Comparison of ENCODE assay signal across 21 cellular contexts in genomic region chr7:20793258-20793657, GRCh38. TPM values are rescaled to one million over a fixed set of nuclear protein-coding genes. Genes with fewer than 3 reads are reported as not detected.
A peak's percentile ranks its signal among the peaks of the same experiment; 100 is the strongest.
DNase-seq lines count a peak whose midpoint lies in the region; ATAC-seq, FAIRE-seq and TF ChIP-seq lines count a peak whose summit lies in the region.
"Had no signal": no experiment of that assay in that cellular context is flagged by ENCODE, and none has a peak within 500 bp of the region (broad histone marks: within the 10 kb centered on the region; RNA-seq: fewer than 3 reads in every experiment).

No MANE protein-coding gene starts in this region.

- H3K27ac ChIP-seq in K562 (ENCODE audit: extremely low read depth, low read depth, low read length) (no peak overlapping the region), SJCRH30 (no peak overlapping the region)
- H3K27ac ChIP-seq: esophagus squamous epithelium, KMS-11, uterus had no signal

- no peak for TF ChIP-seq CTCF in K562 (IDR thresholded peaks at IDR 0.05 in 2 of 3, conservative IDR thresholded peaks at IDR 0.05 in 1 of 3; ENCODE audit: insufficient read depth in 2 of 3, low read depth in 1 of 3, low read length in 3 of 3)
- TF ChIP-seq CTCF in nephron progenitor cell (IDR thresholded peaks at IDR 0.05) = no peak

- H4K20me1 ChIP-seq in K562 (replicated peaks; ENCODE audit: control insufficient read depth, insufficient read depth, low read length) = no peaks in the 10 kb centered on the region; the same call in 1 of the 2 replicates

- no peaks in the 10 kb centered on the region for H3K9me1 ChIP-seq in K562 (ENCODE audit: control insufficient read depth, insufficient read depth, low read length)

- CTCF ChIA-PET in K562 (lab: Yijun Ruan, JAX; ENCODE audit: low intra/inter-chr PET ratio) = no interaction called here

- TF ChIP-seq EP300 in Ishikawa (IDR thresholded peaks at IDR 0.05; ENCODE audit: borderline replicate concordance) (peak; percentile 97), K562 (IDR thresholded peaks at IDR 0.05; ENCODE audit: low read length) (no peak)

- no peak overlapping the region for H3K27ac Mint-ChIP-seq in nephron progenitor cell
- H3K27ac Mint-ChIP-seq: activated CD4-positive, alpha-beta memory T cell treated with anti-CD3 and anti-CD28 coated beads for 36 hours; activated T-cell treated with anti-CD3 and anti-CD28 coated beads, Interleukin-2, amount 50 U/mL, for 24 hours had no signal

- no peak for TF ChIP-seq POLR2A in K562 (conservative IDR thresholded peaks at IDR 0.05)

- TF ChIP-seq RAD21 in Ishikawa (IDR thresholded peaks at IDR 0.05; ENCODE audit: low read depth) = peak; percentile 23; the same call in 1 of the 2 replicates
- no peak for TF ChIP-seq RAD21 in K562 (CRISPR knock-in tag; conservative IDR thresholded peaks at IDR 0.05 in 1 of 2, IDR thresholded peaks at IDR 0.05 in 1 of 2)

- H3K4me3 Mint-ChIP-seq in nephron progenitor cell = peak overlapping the region; percentile 68
- H3K4me3 Mint-ChIP-seq: activated CD4-positive, alpha-beta memory T cell treated with anti-CD3 and anti-CD28 coated beads for 36 hours; activated naive CD4-positive, alpha-beta T cell treated with anti-CD3 and anti-CD28 coated beads, Interleukin-2, amount 10 ng/mL, durations not matched to agents 7 days and 5 days; activated T-cell treated with anti-CD3 and anti-CD28 coated beads, Interleukin-2, amount 50 U/mL, for 24 hours had no signal

- H2AFZ ChIP-seq in K562 (ENCODE audit: low read depth, low read length) = peak overlapping the region; percentile 56

- FAIRE-seq in GM18507 (lab: Jason Lieb, UNC) = peak; percentile 36
- no peak for FAIRE-seq in K562 (lab: Jason Lieb, UNC)
- FAIRE-seq: GM19239, small intestine had no signal

- H3K9me3 Mint-ChIP-seq in nephron progenitor cell = no peaks in the 10 kb centered on the region
- H3K9me3 Mint-ChIP-seq: activated naive CD4-positive, alpha-beta T cell treated with anti-CD3 and anti-CD28 coated beads, Interleukin-2, amount 10 ng/mL, durations not matched to agents 7 days and 5 days had no signal

- H3K4me3 ChIP-seq in K562 (no peak overlapping the region), SJCRH30 (no peak overlapping the region)
- H3K4me3 ChIP-seq: esophagus squamous epithelium, uterus had no signal

- H3K36me3 ChIP-seq in K562 (ENCODE audit: control insufficient read depth, insufficient read depth, low read length) (no peaks in the 10 kb centered on the region), SJCRH30 (no peaks in the 10 kb centered on the region)
- H3K36me3 ChIP-seq: esophagus squamous epithelium, uterus had no signal

- 0 out of 2 replicates have a peak overlapping the region, but pooled peaks have one; percentile 6 for H3K4me2 ChIP-seq in K562 (ENCODE audit: insufficient read depth, low read length)
- H3K4me2 ChIP-seq: KMS-11 had no signal

- no peak for DNase-seq in GM18507 (ENCODE audit: extremely low spot score, insufficient read length, low read depth)
- DNase-seq in K562 (ENCODE audit: extremely low read depth in 1 of 4, low spot score in 3 of 4) = no peak
- no peak for DNase-seq in nephron progenitor cell
- no peak for DNase-seq in activated CD8-positive, alpha-beta memory T cell treated with anti-CD3 and anti-CD28 coated beads, Interleukin-2, amount 50 U/mL, for 48 hours
- DNase-seq in SJCRH30 = no peak
- DNase-seq: activated CD4-positive, alpha-beta memory T cell treated with anti-CD3 and anti-CD28 coated beads for 36 hours; activated naive CD4-positive, alpha-beta T cell treated with anti-CD3 and anti-CD28 coated beads, Interleukin-2, amount 10 ng/mL, durations not matched to agents 7 days and 5 days; activated T-cell treated with anti-CD3 and anti-CD28 coated beads, Interleukin-2, amount 50 U/mL, for 24 hours; cortex of kidney; esophagus squamous epithelium; naive B cell; posterior cingulate gyrus; small intestine; stimulated activated CD4-positive, alpha-beta T cell treated with anti-CD3 and anti-CD28 coated beads, Interleukin-4, amount 100 ng/mL, for 1 hour; uterus had no signal

- BruUV-seq in K562 (replicated peaks; lab: Mats Ljungman, UMichigan) = no TSS peak

- H3K36me3 Mint-ChIP-seq in nephron progenitor cell (ENCODE audit: low read depth) = no peaks in the 10 kb centered on the region

- ATAC-seq in K562 = no peak
- ATAC-seq in GM21447 (IDR thresholded peaks at IDR 0.05; ENCODE audit: unreplicated experiment) = no peak

- H3K9ac ChIP-seq in K562 (ENCODE audit: insufficient read depth in 1 of 2, low read depth in 2 of 2, low read length in 2 of 2) = no peak overlapping the region; a peak in 1 of 4 replicates
- H3K9ac ChIP-seq: KMS-11 had no signal

- H3K9me3 ChIP-seq in K562 (replicated peaks; ENCODE audit: control insufficient read depth, insufficient read depth, low read depth, low read length) (no peaks in the 10 kb centered on the region), SJCRH30 (replicated peaks) (no peaks in the 10 kb centered on the region)
- H3K9me3 ChIP-seq: esophagus squamous epithelium, uterus had no signal

- peaks cover 55% of the 10 kb centered on the region for H3K4me1 Mint-ChIP-seq in nephron progenitor cell

- in situ Hi-C loops in K562 (cut with MboI) = no loop called here

- POLR2A ChIA-PET in K562 (lab: Yijun Ruan, JAX) = no interaction called here

- peaks cover 96% of the 10 kb centered on the region for H3K27me3 Mint-ChIP-seq in nephron progenitor cell (ENCODE audit: low read depth, poor library complexity)

- intact Hi-C loops in K562 (cut with micrococcal nuclease) = loop anchor here (5.0 kb wide), 1 partner anchor 34 kb away; no protein-coding TSS in a partner anchor

- no peaks in the 10 kb centered on the region for H3K79me2 ChIP-seq in K562 (ENCODE audit: control insufficient read depth, insufficient read depth, low read length)

- peaks cover 16 to 35% of the 10 kb centered on the region in 2 experiments for H3K27me3 ChIP-seq in K562 (ENCODE audit: control insufficient read depth in 2 of 2, insufficient read depth in 2 of 2, low read length in 2 of 2)
- 0 out of 2 replicates have a peak, but pooled peaks cover 3% of the 10 kb centered on the region for H3K27me3 ChIP-seq in SJCRH30

- H3K4me1 ChIP-seq in K562 (replicated peaks in 1 of 2; ENCODE audit: control insufficient read depth in 2 of 2, insufficient read depth in 2 of 2, low read length in 2 of 2) = peaks cover 5 to 18% of the 10 kb centered on the region in 2 experiments; a peak in 3 of 5 replicates
- H3K4me1 ChIP-seq in SJCRH30 = no peaks in the 10 kb centered on the region

- WGBS in K562 (ENCODE audit: insufficient coverage, low coverage, missing lambda C conversion rate) = 5% methylated on average over 14 of the region's 16 CpGs

TF ChIP-seq in Ishikawa, 13 proteins besides CTCF, POLR2A, EP300 and RAD21 (continues in another document):
- no peak for TF ChIP-seq CREB1 (IDR thresholded peaks at IDR 0.05; ENCODE audit: low read depth)
- peak; percentile 77 for TF ChIP-seq MAX (IDR thresholded peaks at IDR 0.05)
- peak; percentile 93 for TF ChIP-seq FOXM1 (IDR thresholded peaks at IDR 0.05; ENCODE audit: borderline replicate concordance, low read depth)
- no peak for TF ChIP-seq ZBTB7A (IDR thresholded peaks at IDR 0.05; ENCODE audit: low read depth)
- TF ChIP-seq YY1 (IDR thresholded peaks at IDR 0.05; ENCODE audit: low read depth) = peak; percentile 67
- TF ChIP-seq TCF12 (IDR thresholded peaks at IDR 0.05; ENCODE audit: low read depth) = peak; percentile 93
- no peak for TF ChIP-seq TAF1 (IDR thresholded peaks at IDR 0.05; ENCODE audit: low read depth)
- TF ChIP-seq TEAD4 (IDR thresholded peaks at IDR 0.05) = peak; percentile 84

TF ChIP-seq in K562, 482 proteins besides CTCF, POLR2A, EP300 and RAD21 (continues in another document):
- no peak for TF ChIP-seq E2F4 (CRISPR knock-in tag; IDR thresholded peaks at IDR 0.05; ENCODE audit: low read depth)
- TF ChIP-seq KLF6 (CRISPR knock-in tag; IDR thresholded peaks at IDR 0.05; ENCODE audit: borderline replicate concordance) = no peak
- TF ChIP-seq DIDO1 (tag; IDR thresholded peaks at IDR 0.05; ENCODE audit: low read depth) = no peak
- peak; percentile 85 for TF ChIP-seq CBX8 (IDR thresholded peaks at IDR 0.05; ENCODE audit: borderline replicate concordance, extremely low read depth, low read depth, low read length, poor library complexity, severe bottlenecking)

RNA-seq across cellular contexts. Expression of gene SP8, which starts 6.6 kb away (rescaled TPM):
- 0.53 and 0.62 TPM in 2 replicates for total RNA-seq in K562 (2011; cell fraction: chromatin; rRNA removed; ENCODE audit: low replicate concordance)
- 0.53 and 0.83 TPM in 2 replicates for total RNA-seq in K562 (2011; cell fraction: nucleolus; rRNA removed)
- 0.59 and 0.76 TPM in 2 replicates for total RNA-seq in K562 (2011; cell fraction: nucleoplasm; rRNA removed)
- 0.16 and 0.73 TPM in 2 replicates for total RNA-seq in K562 (2014; rRNA removed)
- total RNA-seq in K562 (2014; rRNA removed; fragmentation: Illumina TruSeq; extraction: Trizol) = 0.13 and 0.15 TPM in 2 replicates
- total RNA-seq in K562 (2015; rRNA removed; fragmentation: Illumina TruSeq; extraction: Trizol) = 0.14 and 0.15 TPM in 2 replicates
- 1.0 and 1.2 TPM in 2 replicates for total RNA-seq in K562 (2021)
- polyA plus RNA-seq in K562 (2011; rRNA removed) = 0.23 and 0.35 TPM in 2 replicates
- 0.22 and 1.8 TPM in 2 replicates for polyA plus RNA-seq in K562 (2011; cell fraction: cytosol; rRNA removed)
- 0.37 and 1.5 TPM in 2 replicates for polyA plus RNA-seq in K562 (2011; cell fraction: nucleus; rRNA removed)
- 0.27 and 0.30 TPM in 2 replicates for polyA plus RNA-seq in K562 (2012)
- 0.18 and 0.19 TPM in 2 replicates for polyA plus RNA-seq in K562 (2014; fragmentation: Illumina TruSeq; extraction: Trizol)
- under 1 TPM; 0.04 to 0.06 TPM for polyA plus RNA-seq in K562 (2014; fragmentation: Nextera tagmentation; extraction: Ambion mirVana)
- polyA plus RNA-seq in K562 (2014; rRNA removed) = 0.09 and 0.23 TPM in 2 replicates
- polyA minus RNA-seq in K562 (2011; rRNA and poly(A)+ RNA removed) = 0.12 and 0.56 TPM in 2 replicates
- polyA minus RNA-seq in K562 (2011; cell fraction: cytosol; rRNA and poly(A)+ RNA removed) = 0.86 TPM in 1 of 2 replicates, not detected in the other
- 0.89 and 2.0 TPM in 2 replicates for polyA minus RNA-seq in K562 (2011; cell fraction: nucleus; rRNA and poly(A)+ RNA removed)
- total RNA-seq in SJCRH30 (2014; rRNA removed; shearing (Covaris generic)) = 2.5 and 2.8 TPM in 2 replicates
- total RNA-seq: activated CD4-positive, alpha-beta memory T cell treated with anti-CD3 and anti-CD28 coated beads for 36 hours; esophagus squamous epithelium; glomerular endothelial cell; lung microvascular endothelial cell; uterus had no signal
- polyA plus RNA-seq: small intestine had no signal
